Comparison of ENCODE assay signal across 28 cellular contexts in genomic region chr6:149198265-149198664, GRCh38.
"Had no signal": no experiment of that assay in that cellular context is flagged by ENCODE, and none has a peak within 500 bp of the region (broad histone marks: within the 10 kb centered on the region; RNA-seq: fewer than 3 reads in every experiment).

No MANE protein-coding gene starts in this region.

- H3K27me3 Mint-ChIP-seq: dendritic cell treated with granulocyte-macrophage colony-stimulating factor and Interleukin-4, amounts not matched to agents 40 ng/mL and 50 ng/mL, for 4 days; effector memory CD8-positive, alpha-beta T cell; naive B cell had no signal

- H3K4me3 ChIP-seq: colonic mucosa, esophagus squamous epithelium, gastrocnemius medialis, heart right ventricle, left lung, lower lobe of right lung, mucosa of descending colon had no signal

- ATAC-seq: effector memory CD8-positive, alpha-beta T cell; esophagus mucosa; gastrocnemius medialis; heart right ventricle; left cardiac atrium; left lung; left ventricle myocardium superior; lower lobe of right lung; mucosa of descending colon had no signal

- H3K9me3 ChIP-seq: colonic mucosa, gastrocnemius medialis, mucosa of descending colon had no signal

- H3K27ac ChIP-seq: colonic mucosa, epithelial cell of prostate, esophagus squamous epithelium, gastrocnemius medialis, heart right ventricle, left lung, lower lobe of right lung had no signal

- H3K4me3 Mint-ChIP-seq: dendritic cell treated with granulocyte-macrophage colony-stimulating factor and Interleukin-4, amounts not matched to agents 40 ng/mL and 50 ng/mL, for 4 days; effector memory CD8-positive, alpha-beta T cell; endodermal cell; mesothelial cell of epicardium; naive B cell had no signal

- H3K27ac Mint-ChIP-seq: dendritic cell treated with granulocyte-macrophage colony-stimulating factor and Interleukin-4, amounts not matched to agents 40 ng/mL and 50 ng/mL, for 4 days; effector memory CD8-positive, alpha-beta T cell; endodermal cell; mesothelial cell of epicardium had no signal

- H3K27me3 ChIP-seq: colonic mucosa, esophagus squamous epithelium, gastrocnemius medialis, left lung had no signal

- H3K4me1 ChIP-seq: colonic mucosa, esophagus squamous epithelium, gastrocnemius medialis, left lung, lower lobe of right lung had no signal

- FAIRE-seq: endometrium, islet of Langerhans, keratinocyte had no signal

- H3K36me3 Mint-ChIP-seq: mesothelial cell of epicardium had no signal

- H3K36me3 ChIP-seq: colonic mucosa, esophagus squamous epithelium, gastrocnemius medialis, heart right ventricle, left lung, lower lobe of right lung had no signal

- DNase-seq: colonic mucosa; cortex of kidney; effector CD8-positive, alpha-beta T cell; effector memory CD8-positive, alpha-beta T cell; endodermal cell; erythroblast; esophagus squamous epithelium; foreskin fibroblast; foreskin melanocyte; gastrocnemius medialis; glutamatergic neuron; head of caudate nucleus; heart right ventricle; hippocampal formation; left cardiac atrium; left lung; left ventricle myocardium superior; lower lobe of right lung; mesenchymal stem cell; mucosa of descending colon; naive B cell had no signal
